ENCODE assay signal across 13 cellular contexts in genomic region chr20:49956689-49957443, GRCh38. TPM values are rescaled to one million over a fixed set of nuclear protein-coding genes. Genes with fewer than 3 reads are reported as not detected.
DNase-seq lines count a peak whose midpoint lies in the region; ATAC-seq and TF ChIP-seq lines count a peak whose summit lies in the region.
"Had no signal": no experiment of that assay in that cellular context is flagged by ENCODE, and none has a peak within 500 bp of the region (broad histone marks: within the 10 kb centered on the region; RNA-seq: fewer than 3 reads in every experiment).

No MANE protein-coding gene starts in this region.

- peak overlapping the region; percentile 29 for H3K27ac Mint-ChIP-seq in activated CD8-positive, alpha-beta memory T cell treated with anti-CD3 and anti-CD28 coated beads, Interleukin-2, amount 10 ng/mL, durations not matched to agents 7 days and 5 days
- H3K27ac Mint-ChIP-seq in stimulated activated effector memory CD8-positive, alpha-beta T cell treated with anti-CD3 and anti-CD28 coated beads, Interleukin-12 subunit alpha, Interleukin-12 subunit beta, amount 100 ng/mL, for 72 hours = peak overlapping the region; percentile 95

- intact Hi-C loops in left ventricle myocardium inferior (cut with micrococcal nuclease) = no loop called here

- peaks cover 38% of the 10 kb centered on the region for H3K36me3 Mint-ChIP-seq in activated CD8-positive, alpha-beta memory T cell treated with anti-CD3 and anti-CD28 coated beads, Interleukin-2, amount 10 ng/mL, durations not matched to agents 7 days and 5 days
- peaks cover 69% of the 10 kb centered on the region for H3K36me3 Mint-ChIP-seq in stimulated activated effector memory CD8-positive, alpha-beta T cell treated with anti-CD3 and anti-CD28 coated beads, Interleukin-12 subunit alpha, Interleukin-12 subunit beta, amount 100 ng/mL, for 72 hours

- peak overlapping the region; percentile 56 for H3K27ac ChIP-seq in left ventricle myocardium inferior (replicated peaks)

- H3K4me3 ChIP-seq in left ventricle myocardium inferior = no peak overlapping the region

- no peak for DNase-seq in activated CD8-positive, alpha-beta memory T cell treated with anti-CD3 and anti-CD28 coated beads, Interleukin-2, amount 10 ng/mL, durations not matched to agents 7 days and 5 days
- DNase-seq in activated CD8-positive, alpha-beta memory T cell treated with anti-CD3 and anti-CD28 coated beads, Interleukin-2, amount 50 U/mL, for 48 hours = no peak
- peak; percentile 43 for DNase-seq in SK-MEL-5 (ENCODE audit: low read depth, low spot score)
- DNase-seq in left ventricle myocardium inferior = peak; percentile 65
- DNase-seq in stimulated activated effector memory CD8-positive, alpha-beta T cell treated with anti-CD3 and anti-CD28 coated beads, Interleukin-12 subunit alpha, Interleukin-12 subunit beta, amount 100 ng/mL, for 72 hours (ENCODE audit: low spot score in 2 of 2) = no peak
- DNase-seq in COLO829 (ENCODE audit: low spot score) = no peak
- DNase-seq in NCI-H1092 (lab: John Stamatoyannopoulos, UW) = no peak
- no peak for DNase-seq in NCI-H146 (lab: John Stamatoyannopoulos, UW)
- DNase-seq: effector CD8-positive, alpha-beta T cell; NCI-H1417 treated with DMSO at 0.1 percent for 48 hours; SHP77 treated with DMSO at 0.1 percent for 48 hours; trophoblast cell had no signal

- H3K27me3 ChIP-seq in left ventricle myocardium inferior (ENCODE audit: low read depth) = no peaks in the 10 kb centered on the region

- H3K36me3 ChIP-seq in left ventricle myocardium inferior = peaks cover 70% of the 10 kb centered on the region

- no peak for TF ChIP-seq CTCF in left ventricle myocardium inferior (IDR thresholded peaks at IDR 0.05; ENCODE audit: borderline replicate concordance)

- in situ Hi-C loops in SK-MEL-5 (cut with HindIII; ENCODE audit: low pct_unique_long_range_greater_than_20kb, low sequenced_read_pairs) = no loop called here

- ATAC-seq in activated CD8-positive, alpha-beta memory T cell treated with anti-CD3 and anti-CD28 coated beads, Interleukin-2, amount 10 ng/mL, durations not matched to agents 7 days and 5 days = no peak
- no peak for ATAC-seq in stimulated activated effector memory CD8-positive, alpha-beta T cell treated with anti-CD3 and anti-CD28 coated beads, Interleukin-12 subunit alpha, Interleukin-12 subunit beta, amount 100 ng/mL, for 72 hours

- peaks cover 15% of the 10 kb centered on the region for H3K4me1 Mint-ChIP-seq in activated CD8-positive, alpha-beta memory T cell treated with anti-CD3 and anti-CD28 coated beads, Interleukin-2, amount 10 ng/mL, durations not matched to agents 7 days and 5 days
- H3K4me1 Mint-ChIP-seq in stimulated activated effector memory CD8-positive, alpha-beta T cell treated with anti-CD3 and anti-CD28 coated beads, Interleukin-12 subunit alpha, Interleukin-12 subunit beta, amount 100 ng/mL, for 72 hours = peaks cover 33% of the 10 kb centered on the region

- peaks cover 16% of the 10 kb centered on the region for H3K4me1 ChIP-seq in left ventricle myocardium inferior

- CTCF ChIA-PET in activated CD8-positive, alpha-beta memory T cell treated with anti-CD3 and anti-CD28 coated beads, Interleukin-2, amount 10 ng/mL, durations not matched to agents 7 days and 5 days (lab: Charles Lee) = interaction anchor here (0.7 to 1.9 kb wide), 4 partner anchors 20 to 115 kb away, joined by 3 to 5 read pairs (median 4); no protein-coding TSS in a partner anchor

- H3K9me3 Mint-ChIP-seq in activated CD8-positive, alpha-beta memory T cell treated with anti-CD3 and anti-CD28 coated beads, Interleukin-2, amount 10 ng/mL, durations not matched to agents 7 days and 5 days (ENCODE audit: low read depth) = no peaks in the 10 kb centered on the region
- H3K9me3 Mint-ChIP-seq in stimulated activated effector memory CD8-positive, alpha-beta T cell treated with anti-CD3 and anti-CD28 coated beads, Interleukin-12 subunit alpha, Interleukin-12 subunit beta, amount 100 ng/mL, for 72 hours = no peaks in the 10 kb centered on the region
- H3K9me3 Mint-ChIP-seq: neural crest cell had no signal

- no peaks in the 10 kb centered on the region for H3K9me3 ChIP-seq in left ventricle myocardium inferior (replicated peaks)

- H3K27me3 Mint-ChIP-seq in activated CD8-positive, alpha-beta memory T cell treated with anti-CD3 and anti-CD28 coated beads, Interleukin-2, amount 10 ng/mL, durations not matched to agents 7 days and 5 days = no peaks in the 10 kb centered on the region

- no peak overlapping the region for H3K4me3 Mint-ChIP-seq in activated CD8-positive, alpha-beta memory T cell treated with anti-CD3 and anti-CD28 coated beads, Interleukin-2, amount 10 ng/mL, durations not matched to agents 7 days and 5 days
- peak overlapping the region; percentile 69 for H3K4me3 Mint-ChIP-seq in stimulated activated effector memory CD8-positive, alpha-beta T cell treated with anti-CD3 and anti-CD28 coated beads, Interleukin-12 subunit alpha, Interleukin-12 subunit beta, amount 100 ng/mL, for 72 hours
- H3K4me3 Mint-ChIP-seq: neural crest cell had no signal

RNA-seq across cellular contexts. Expression of gene RNF114, which starts 20.7 kb away (rescaled TPM):
- 10 to 100 TPM; 65.2 to 74.4 TPM for total RNA-seq in activated CD8-positive, alpha-beta memory T cell treated with anti-CD3 and anti-CD28 coated beads, Interleukin-2, amount 10 ng/mL, durations not matched to agents 7 days and 5 days
- 85.0 and 90.6 TPM in 2 replicates for total RNA-seq in SK-MEL-5 (2014; rRNA removed; shearing (Covaris generic))
- polyA plus RNA-seq in SK-MEL-5 (2015; cell fraction: cytosol; rRNA removed) = 128 and 182 TPM in 2 replicates
- polyA plus RNA-seq in SK-MEL-5 (2015; cell fraction: nucleus; rRNA removed) = 123 and 126 TPM in 2 replicates
- 50.8 TPM for total RNA-seq in left ventricle myocardium inferior

RNA-seq across cellular contexts. Expression of gene SNAI1, which starts 25.9 kb away (rescaled TPM):
- under 1 TPM; 0.21 to 0.61 TPM for total RNA-seq in activated CD8-positive, alpha-beta memory T cell treated with anti-CD3 and anti-CD28 coated beads, Interleukin-2, amount 10 ng/mL, durations not matched to agents 7 days and 5 days
- total RNA-seq in SK-MEL-5 (2014; rRNA removed; shearing (Covaris generic)) = 0.13 and 0.40 TPM in 2 replicates
- 0.48 and 1.8 TPM in 2 replicates for polyA plus RNA-seq in SK-MEL-5 (2015; cell fraction: cytosol; rRNA removed)
- polyA plus RNA-seq in SK-MEL-5 (2015; cell fraction: nucleus; rRNA removed) = 1.1 and 2.5 TPM in 2 replicates
- 0.69 TPM for total RNA-seq in left ventricle myocardium inferior

RNA-seq across cellular contexts. Expression of gene SPATA2, which starts 41.5 kb away (rescaled TPM):
- 10 to 100 TPM; 10.2 to 11.1 TPM for total RNA-seq in activated CD8-positive, alpha-beta memory T cell treated with anti-CD3 and anti-CD28 coated beads, Interleukin-2, amount 10 ng/mL, durations not matched to agents 7 days and 5 days
- 3.3 and 4.6 TPM in 2 replicates for total RNA-seq in SK-MEL-5 (2014; rRNA removed; shearing (Covaris generic))
- 13.0 and 14.3 TPM in 2 replicates for polyA plus RNA-seq in SK-MEL-5 (2015; cell fraction: cytosol; rRNA removed)
- polyA plus RNA-seq in SK-MEL-5 (2015; cell fraction: nucleus; rRNA removed) = 7.2 and 7.3 TPM in 2 replicates
- total RNA-seq in left ventricle myocardium inferior = 7.6 TPM

Comparison
In these comparisons a context has a peak if more than half of its experiments do, and no peak if none do; other contexts are left out.
1. DNase-seq: peak in SK-MEL-5 (single experiment) and left ventricle myocardium inferior (single experiment); none in activated CD8-positive, alpha-beta memory T cell treated with anti-CD3 and anti-CD28 coated beads, Interleukin-2, amount 10 ng/mL, durations not matched to agents 7 days and 5 days (single experiment), activated CD8-positive, alpha-beta memory T cell treated with anti-CD3 and anti-CD28 coated beads, Interleukin-2, amount 50 U/mL, for 48 hours (single experiment), stimulated activated effector memory CD8-positive, alpha-beta T cell treated with anti-CD3 and anti-CD28 coated beads, Interleukin-12 subunit alpha, Interleukin-12 subunit beta, amount 100 ng/mL, for 72 hours (0 of 2), COLO829 (single experiment), NCI-H1092 (single experiment) and NCI-H146 (single experiment).